8 cellular contexts compared by ENCODE assay signal in the genomic region with DNA sequence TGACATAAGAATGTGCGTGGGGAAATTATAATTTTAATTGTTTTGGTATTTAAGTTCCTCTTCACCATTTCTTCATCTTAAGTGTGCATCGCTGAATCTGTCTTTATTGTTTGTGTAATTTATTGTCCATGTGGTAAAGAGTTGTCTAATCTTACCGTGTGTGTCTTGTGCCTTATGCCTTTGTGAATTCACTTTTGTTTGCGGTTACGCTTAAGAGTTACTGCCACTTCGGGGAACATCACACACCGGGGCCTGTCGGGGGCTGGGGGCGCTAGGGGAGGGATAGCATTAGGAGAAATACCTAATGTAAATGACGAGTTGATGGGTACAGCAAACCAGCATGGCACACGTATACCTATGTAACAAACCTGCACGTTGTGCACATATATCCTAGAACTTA. TPM values are rescaled to one million over a fixed set of nuclear protein-coding genes. Genes with fewer than 3 reads are reported as not detected.
DNase-seq lines count a peak whose midpoint lies in the region; ATAC-seq, FAIRE-seq and TF ChIP-seq lines count a peak whose summit lies in the region.

No MANE protein-coding gene starts in this region.

- H3K36me3 ChIP-seq in OCI-LY7 (ENCODE audit: insufficient read depth, low read length) (no peaks in the 10 kb centered on the region; the same call in 1 of the 2 replicates), endothelial cell of umbilical vein (ENCODE audit: control insufficient read depth in 2 of 2, extremely low read depth in 1 of 2, insufficient read depth in 2 of 2, low read length in 2 of 2) (no peaks in the 10 kb centered on the region), parathyroid adenoma (ENCODE audit: control insufficient read depth, insufficient read depth, low read length) (no peaks in the 10 kb centered on the region)

- BruUV-seq in OCI-LY7 (replicated peaks; lab: Mats Ljungman, UMichigan) (no TSS peak), endothelial cell of umbilical vein (replicated peaks; lab: Mats Ljungman, UMichigan) (no TSS peak)

- dilution Hi-C loops in endothelial cell of umbilical vein (cut with MboI; ENCODE audit: extremely low pct_ligation_motif_present, low sequenced_read_pairs): no loop called here

- no peaks in the 10 kb centered on the region for H3K9me2 ChIP-seq in OCI-LY7 (ENCODE audit: insufficient read depth, low read length)

- intact Hi-C loops in OCI-LY7 (cut with micrococcal nuclease; ENCODE audit: unreplicated experiment) (loop anchor here (10.0 kb wide), 1 partner anchor 332 kb away; a partner anchor contains a TSS), endothelial cell of umbilical vein (cut with micrococcal nuclease) (loop anchor here (5.0 kb wide), 1 partner anchor 125 kb away; no protein-coding TSS in a partner anchor)

- POLR2A ChIA-PET in OCI-LY7 (lab: Charles Lee): no interaction called here
- POLR2A ChIA-PET in endothelial cell of umbilical vein (lab: Charles Lee): no interaction called here

- H3K27ac ChIP-seq in OCI-LY7 (ENCODE audit: low read depth, low read length, poor library complexity, severe bottlenecking): peak overlapping the region; percentile 58
- peak overlapping the region; percentile 58 for H3K27ac ChIP-seq in endothelial cell of umbilical vein (ENCODE audit: insufficient read depth, low read depth, low read length)
- H3K27ac ChIP-seq in parathyroid adenoma: no peak overlapping the region

- H3K9me1 ChIP-seq in endothelial cell of umbilical vein (replicated peaks; ENCODE audit: control insufficient read depth, extremely low read depth, insufficient read depth, low read length): no peaks in the 10 kb centered on the region

- no peak for ATAC-seq in HG03460 (IDR thresholded peaks at IDR 0.05; ENCODE audit: unreplicated experiment)

- H4K20me1 ChIP-seq in OCI-LY7 (ENCODE audit: insufficient read depth, low read length): no peaks in the 10 kb centered on the region
- no peaks in the 10 kb centered on the region for H4K20me1 ChIP-seq in endothelial cell of umbilical vein (replicated peaks; ENCODE audit: control insufficient read depth, extremely low read depth, insufficient read depth, low read length)

- TF ChIP-seq CTCF in OCI-LY7 (conservative IDR thresholded peaks at IDR 0.05; ENCODE audit: low read length): no peak
- no peak for TF ChIP-seq CTCF in endothelial cell of umbilical vein (IDR thresholded peaks at IDR 0.05; ENCODE audit: extremely low read depth in 1 of 2, insufficient read depth in 1 of 2, low read depth in 1 of 2, low read length in 2 of 2)
- TF ChIP-seq CTCF in parathyroid adenoma (IDR thresholded peaks at IDR 0.05): no peak

- peak; percentile 11 for DNase-seq in ELR (ENCODE audit: low read depth)
- no peak for DNase-seq in OCI-LY7 (ENCODE audit: low spot score)
- DNase-seq in endothelial cell of umbilical vein (ENCODE audit: low read depth, low spot score): no peak
- DNase-seq in activated CD8-positive, alpha-beta memory T cell treated with anti-CD3 and anti-CD28 coated beads, Interleukin-2, amount 50 U/mL, for 4 hours: no peak
- no peak for DNase-seq in stimulated activated naive CD4-positive, alpha-beta T cell treated with Interleukin-2 at 50 U/mL for 16 hours (lab: John Stamatoyannopoulos, UW)
- no peak for DNase-seq in NCI-H2081 (lab: John Stamatoyannopoulos, UW)

- H3K4me1 ChIP-seq in OCI-LY7 (ENCODE audit: insufficient read depth, low read length, poor library complexity, severe bottlenecking): peaks cover 21% of the 10 kb centered on the region
- peaks cover 6% of the 10 kb centered on the region for H3K4me1 ChIP-seq in endothelial cell of umbilical vein (ENCODE audit: control insufficient read depth, extremely low read depth, insufficient read depth, low read length)
- peaks cover 5% of the 10 kb centered on the region for H3K4me1 ChIP-seq in parathyroid adenoma

- CTCF ChIA-PET in OCI-LY7 (lab: Charles Lee; ENCODE audit: unreplicated experiment): no interaction called here
- CTCF ChIA-PET in endothelial cell of umbilical vein (lab: Charles Lee): no interaction called here

- H3K4me2 ChIP-seq in OCI-LY7 (ENCODE audit: low read length): peak overlapping the region; percentile 77
- peak overlapping the region; percentile 68 for H3K4me2 ChIP-seq in endothelial cell of umbilical vein (ENCODE audit: insufficient read depth, low read length)
- peak overlapping the region; percentile 65 for H3K4me2 ChIP-seq in parathyroid adenoma (ENCODE audit: low read length)

- H3K79me2 ChIP-seq in OCI-LY7 (ENCODE audit: insufficient read depth, low read depth, low read length) (peaks cover 20% of the 10 kb centered on the region; the same call in 1 of the 2 replicates), endothelial cell of umbilical vein (ENCODE audit: control insufficient read depth, insufficient read depth, low read length) (peaks cover 1% of the 10 kb centered on the region), parathyroid adenoma (peaks cover 14% of the 10 kb centered on the region)

- H3K4me3 ChIP-seq in OCI-LY7 (ENCODE audit: low read depth, low read length, poor library complexity, severe bottlenecking) (peak overlapping the region; percentile 87), endothelial cell of umbilical vein (replicated peaks in 1 of 3; ENCODE audit: insufficient read depth in 1 of 3, low read depth in 1 of 3, low read length in 3 of 3) (peak overlapping the region; percentile 54 to 96 (median 80)), parathyroid adenoma (ENCODE audit: low read depth, low read length) (peak overlapping the region; percentile 72)

- TF ChIP-seq POLR2A in endothelial cell of umbilical vein (IDR thresholded peaks at IDR 0.05; ENCODE audit: low read depth, low read length): no peak

- H2AFZ ChIP-seq in OCI-LY7 (ENCODE audit: low read length) (peak overlapping the region; percentile 91; the same call in 1 of the 2 replicates), endothelial cell of umbilical vein (ENCODE audit: low read depth, low read length) (peak overlapping the region; percentile 83), parathyroid adenoma (peak overlapping the region; percentile 98)

- H3K9ac ChIP-seq in endothelial cell of umbilical vein (replicated peaks; ENCODE audit: extremely low read depth, insufficient read depth, low read length): peak overlapping the region; percentile 84
- H3K9ac ChIP-seq in parathyroid adenoma: peak overlapping the region; percentile 84

- H3K9me3 ChIP-seq in OCI-LY7 (ENCODE audit: low read length) (no peaks in the 10 kb centered on the region), endothelial cell of umbilical vein (replicated peaks; ENCODE audit: control insufficient read depth, insufficient read depth, low read length) (no peaks in the 10 kb centered on the region), parathyroid adenoma (ENCODE audit: control insufficient read depth, low read length) (no peaks in the 10 kb centered on the region)

- no peak for FAIRE-seq in endothelial cell of umbilical vein (lab: Jason Lieb, UNC)

- H3K27me3 ChIP-seq in endothelial cell of umbilical vein (ENCODE audit: control insufficient read depth in 2 of 2, insufficient read depth in 2 of 2, low read length in 2 of 2): peaks cover 4% of the 10 kb centered on the region in 2 experiments
- H3K27me3 ChIP-seq in parathyroid adenoma (ENCODE audit: control insufficient read depth, insufficient read depth, low read length): no peaks in the 10 kb centered on the region

RNA-seq across cellular contexts. Expression of a gene that starts 0.8 kb away (rescaled TPM):
- total RNA-seq in OCI-LY7 (2014; rRNA removed; shearing (Covaris generic)): 12.3 and 15.7 TPM in 2 replicates
- total RNA-seq in OCI-LY7 (2022) (38.4 and 41.6 TPM in 2 replicates), endothelial cell of umbilical vein (25.3 and 31.2 TPM in 2 replicates)
- 11.5 and 13.7 TPM in 2 replicates for polyA plus RNA-seq in endothelial cell of umbilical vein
- 12.0 and 12.2 TPM in 2 replicates for polyA plus RNA-seq in endothelial cell of umbilical vein (2011; cell fraction: cytosol; rRNA removed)
- 28.9 and 33.9 TPM in 2 replicates for polyA plus RNA-seq in endothelial cell of umbilical vein (2011; cell fraction: nucleus; rRNA removed)
- polyA plus RNA-seq in endothelial cell of umbilical vein (2012): 19.0 and 25.6 TPM in 2 replicates
- polyA minus RNA-seq in endothelial cell of umbilical vein: 23.7 and 39.7 TPM in 2 replicates
- 18.0 TPM for polyA minus RNA-seq in endothelial cell of umbilical vein (2011; cell fraction: cytosol; rRNA and poly(A)+ RNA removed)
- polyA minus RNA-seq in endothelial cell of umbilical vein (2011; cell fraction: nucleus; rRNA and poly(A)+ RNA removed): 27.3 and 32.9 TPM in 2 replicates

RNA-seq across cellular contexts. Expression of a gene that starts 0.9 kb away (rescaled TPM):
- total RNA-seq in OCI-LY7 (2014; rRNA removed; shearing (Covaris generic)): 0.25 TPM in 1 of 2 replicates, not detected in the other
- total RNA-seq in OCI-LY7 (2022) (0.13 and 0.22 TPM in 2 replicates), endothelial cell of umbilical vein (0.07 TPM in 1 of 2 replicates, not detected in the other)
- polyA plus RNA-seq in endothelial cell of umbilical vein: 0.05 and 0.06 TPM in 2 replicates
- 0.01 TPM in 1 of 2 replicates, not detected in the other for polyA plus RNA-seq in endothelial cell of umbilical vein (2011; cell fraction: cytosol; rRNA removed)
- 0.36 and 0.50 TPM in 2 replicates for polyA plus RNA-seq in endothelial cell of umbilical vein (2011; cell fraction: nucleus; rRNA removed)
- polyA plus RNA-seq in endothelial cell of umbilical vein (2012): 0.04 TPM in 1 of 2 replicates, not detected in the other
- 0.04 and 0.10 TPM in 2 replicates for polyA minus RNA-seq in endothelial cell of umbilical vein
- not detected for polyA minus RNA-seq in endothelial cell of umbilical vein (2011; cell fraction: cytosol; rRNA and poly(A)+ RNA removed)
- polyA minus RNA-seq in endothelial cell of umbilical vein (2011; cell fraction: nucleus; rRNA and poly(A)+ RNA removed): 0.19 TPM in 2 replicates

RNA-seq across cellular contexts. Expression of a gene that starts 54.8 kb away (rescaled TPM):
- total RNA-seq in OCI-LY7 (2014; rRNA removed; shearing (Covaris generic)): 44.8 and 59.9 TPM in 2 replicates
- total RNA-seq in OCI-LY7 (2022): 51.5 and 57.9 TPM in 2 replicates
- total RNA-seq in endothelial cell of umbilical vein: 68.0 and 74.7 TPM in 2 replicates
- polyA plus RNA-seq in endothelial cell of umbilical vein: 62.5 and 68.0 TPM in 2 replicates
- polyA plus RNA-seq in endothelial cell of umbilical vein (2011; cell fraction: cytosol; rRNA removed): 44.1 and 52.8 TPM in 2 replicates
- 226 and 257 TPM in 2 replicates for polyA plus RNA-seq in endothelial cell of umbilical vein (2011; cell fraction: nucleus; rRNA removed)
- 45.8 and 53.6 TPM in 2 replicates for polyA plus RNA-seq in endothelial cell of umbilical vein (2012)
- 75.0 and 85.5 TPM in 2 replicates for polyA minus RNA-seq in endothelial cell of umbilical vein
- polyA minus RNA-seq in endothelial cell of umbilical vein (2011; cell fraction: cytosol; rRNA and poly(A)+ RNA removed): 25.7 TPM
- 61.1 and 70.4 TPM in 2 replicates for polyA minus RNA-seq in endothelial cell of umbilical vein (2011; cell fraction: nucleus; rRNA and poly(A)+ RNA removed)

RNA-seq across cellular contexts. Expression of a gene that starts 54.9 kb away (rescaled TPM):
- total RNA-seq in OCI-LY7 (2014; rRNA removed; shearing (Covaris generic)): 10.5 and 12.8 TPM in 2 replicates
- total RNA-seq in OCI-LY7 (2022) (27.1 and 32.3 TPM in 2 replicates), endothelial cell of umbilical vein (6.3 and 7.8 TPM in 2 replicates)
- polyA plus RNA-seq in endothelial cell of umbilical vein: 4.7 and 4.8 TPM in 2 replicates
- 1.8 and 2.6 TPM in 2 replicates for polyA plus RNA-seq in endothelial cell of umbilical vein (2011; cell fraction: cytosol; rRNA removed)
- polyA plus RNA-seq in endothelial cell of umbilical vein (2011; cell fraction: nucleus; rRNA removed): 37.7 and 45.2 TPM in 2 replicates
- 2.9 and 3.0 TPM in 2 replicates for polyA plus RNA-seq in endothelial cell of umbilical vein (2012)
- 7.2 and 21.0 TPM in 2 replicates for polyA minus RNA-seq in endothelial cell of umbilical vein
- polyA minus RNA-seq in endothelial cell of umbilical vein (2011; cell fraction: cytosol; rRNA and poly(A)+ RNA removed): 1.0 TPM
- 18.8 and 22.5 TPM in 2 replicates for polyA minus RNA-seq in endothelial cell of umbilical vein (2011; cell fraction: nucleus; rRNA and poly(A)+ RNA removed)
